In genomic region chr2:231732604-231733003, GRCh38 we compare ENCODE assay signal across 1 cellular context.
TF ChIP-seq lines count a peak whose summit lies in the region.

No MANE protein-coding gene starts in this region.

TF ChIP-seq in K562, 482 proteins besides CTCF, POLR2A, EP300 and RAD21:
- TF ChIP-seq KAT8 (IDR thresholded peaks at IDR 0.05; ENCODE audit: low read depth), result no peak
- TF ChIP-seq, protein P1, sequence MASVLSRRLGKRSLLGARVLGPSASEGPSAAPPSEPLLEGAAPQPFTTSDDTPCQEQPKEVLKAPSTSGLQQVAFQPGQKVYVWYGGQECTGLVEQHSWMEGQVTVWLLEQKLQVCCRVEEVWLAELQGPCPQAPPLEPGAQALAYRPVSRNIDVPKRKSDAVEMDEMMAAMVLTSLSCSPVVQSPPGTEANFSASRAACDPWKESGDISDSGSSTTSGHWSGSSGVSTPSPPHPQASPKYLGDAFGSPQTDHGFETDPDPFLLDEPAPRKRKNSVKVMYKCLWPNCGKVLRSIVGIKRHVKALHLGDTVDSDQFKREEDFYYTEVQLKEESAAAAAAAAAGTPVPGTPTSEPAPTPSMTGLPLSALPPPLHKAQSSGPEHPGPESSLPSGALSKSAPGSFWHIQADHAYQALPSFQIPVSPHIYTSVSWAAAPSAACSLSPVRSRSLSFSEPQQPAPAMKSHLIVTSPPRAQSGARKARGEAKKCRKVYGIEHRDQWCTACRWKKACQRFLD (CRISPR knock-in tag; IDR thresholded peaks at IDR 0.05), result no peak
TF ChIP-seq in K562: peak in this region for 0.
